Comparison of ENCODE assay signal across 16 cellular contexts in genomic region chr21:39776589-39776988, GRCh38. TPM values are rescaled to one million over a fixed set of nuclear protein-coding genes. Genes with fewer than 3 reads are reported as not detected.
"Had no signal": no experiment of that assay in that cellular context is flagged by ENCODE, and none has a peak within 500 bp of the region (broad histone marks: within the 10 kb centered on the region; RNA-seq: fewer than 3 reads in every experiment).

No MANE protein-coding gene starts in this region.

- ATAC-seq: esophagus mucosa; stimulated activated memory B cell treated with anti-CD40 and anti-IgM and Interleukin-4, amounts not matched to agents 10 μg/mL and 1 μg/mL and 100 μg/mL, for 72 hours; T-helper 17 cell had no signal

- H3K4me3 ChIP-seq: dorsolateral prefrontal cortex, thyroid gland had no signal

- DNase-seq: activated CD4-positive, alpha-beta T cell treated with anti-CD3 and anti-CD28 coated beads, Interleukin-2, amount 10 ng/mL, durations not matched to agents 7 days and 5 days; activated CD4-positive, CD25-positive, alpha-beta regulatory T cell; activated CD8-positive, alpha-beta memory T cell treated with anti-CD3 and anti-CD28 coated beads, Interleukin-2, amount 50 U/mL, for 48 hours; activated gamma-delta T cell treated with Interleukin-2 at 50 U/mL for 16 hours; activated naive CD8-positive, alpha-beta T cell treated with anti-CD3 and anti-CD28 coated beads for 36 hours; dorsolateral prefrontal cortex; hypothalamus; T-helper 17 cell; thyroid gland had no signal

RNA-seq across cellular contexts. Expression of gene IGSF5, which starts 31.6 kb away (rescaled TPM):
- total RNA-seq: activated CD4-positive, alpha-beta T cell treated with anti-CD3 and anti-CD28 coated beads, Interleukin-2, amount 10 ng/mL, durations not matched to agents 7 days and 5 days; activated naive CD8-positive, alpha-beta T cell treated with anti-CD3 and anti-CD28 coated beads for 36 hours; chondrocyte; esophagus mucosa; glomerular endothelial cell; mesenteric fat pad; osteocyte; pulmonary artery endothelial cell; T-helper 17 cell had no signal
